14 cellular contexts compared by ENCODE assay signal in genomic region chr14:97039717-97040363, GRCh38.
A peak's percentile ranks its signal among the peaks of the same experiment; 100 is the strongest.
DNase-seq lines count a peak whose midpoint lies in the region; ATAC-seq, FAIRE-seq and TF ChIP-seq lines count a peak whose summit lies in the region.
"Had no signal": no experiment of that assay in that cellular context is flagged by ENCODE, and none has a peak within 500 bp of the region (broad histone marks: within the 10 kb centered on the region; RNA-seq: fewer than 3 reads in every experiment).

No MANE protein-coding gene starts in this region.

- peaks cover 0 to 22% (median 0%) of the 10 kb centered on the region in 4 donors for H3K27me3 ChIP-seq in esophagus muscularis mucosa

- peaks cover 0 to 18% (median 14%) of the 10 kb centered on the region in 4 donors for H3K9me3 ChIP-seq in esophagus muscularis mucosa

- no peak for TF ChIP-seq EP300 in esophagus muscularis mucosa (IDR thresholded peaks at IDR 0.05)

- no peak for FAIRE-seq in GM12891 (lab: Jason Lieb, UNC)
- FAIRE-seq: GM18507 had no signal

- intact Hi-C loops in esophagus muscularis mucosa (cut with DNase I): no loop called here

- no peak for TF ChIP-seq CTCF in esophagus muscularis mucosa (IDR thresholded peaks at IDR 0.05)

- H3K27ac ChIP-seq in esophagus muscularis mucosa (replicated peaks in 1 of 4): no peak overlapping the region

- WGBS in esophagus muscularis mucosa: 94% methylated on average over 1 of the region's 1 CpG

- H3K4me3 ChIP-seq in esophagus muscularis mucosa: no peak overlapping the region

- no peaks in the 10 kb centered on the region for H3K36me3 ChIP-seq in esophagus muscularis mucosa

- DNase-seq in GM12891 (ENCODE audit: insufficient read length, low spot score) (no peak), NAMALWA (ENCODE audit: low spot score) (peak; percentile 28), HT-29 (ENCODE audit: low spot score) (no peak), KG1 (lab: John Stamatoyannopoulos, UW) (no peak), esophagus muscularis mucosa (ENCODE audit: extremely low spot score) (no peak), DMS79 (lab: John Stamatoyannopoulos, UW) (no peak)
- DNase-seq: C1 segment of cervical spinal cord; Calu3; CD4-positive, alpha-beta T cell; DMS 273 treated with DMSO at 0.1 percent for 48 hours; HCEC 1CT had no signal

- H3K4me1 ChIP-seq in esophagus muscularis mucosa: no peaks in the 10 kb centered on the region

- TF ChIP-seq POLR2A in GM12891 (IDR thresholded peaks at IDR 0.05; ENCODE audit: low read depth, low read length): no peak
- TF ChIP-seq POLR2A in esophagus muscularis mucosa (IDR thresholded peaks at IDR 0.05; ENCODE audit: low read depth): no peak

- ATAC-seq in GM18519 (IDR thresholded peaks at IDR 0.05; ENCODE audit: low FRiP score, unreplicated experiment) (peak; percentile 47), HG02610 (IDR thresholded peaks at IDR 0.05; ENCODE audit: unreplicated experiment) (peak; percentile 54)

TF ChIP-seq in GM12891, 5 proteins besides CTCF, POLR2A, EP300 and RAD21:
- TF ChIP-seq POU2F2 (IDR thresholded peaks at IDR 0.05; ENCODE audit: low read depth, low read length) (no peak), TAF1 (IDR thresholded peaks at IDR 0.05; ENCODE audit: low read depth, low read length) (no peak), POLR2AphosphoS5 (IDR thresholded peaks at IDR 0.05; ENCODE audit: low read depth, low read length) (no peak), PAX5 (IDR thresholded peaks at IDR 0.05; ENCODE audit: insufficient read depth, low read length, severe bottlenecking) (no peak), SPI1 (IDR thresholded peaks at IDR 0.05; ENCODE audit: low read depth, low read length) (peak; percentile 93)
